Comparison of ENCODE assay signal across 11 cellular contexts in genomic region chr1:11280719-11281376, GRCh38. TPM values are rescaled to one million over a fixed set of nuclear protein-coding genes. Genes with fewer than 3 reads are reported as not detected.
DNase-seq lines count a peak whose midpoint lies in the region; ATAC-seq and TF ChIP-seq lines count a peak whose summit lies in the region.
"Had no signal": no experiment of that assay in that cellular context is flagged by ENCODE, and none has a peak within 500 bp of the region (broad histone marks: within the 10 kb centered on the region; RNA-seq: fewer than 3 reads in every experiment).

No MANE protein-coding gene starts in this region.

- peaks cover 39 to 58% of the 10 kb centered on the region in 2 donors for H3K36me3 Mint-ChIP-seq in CD4-positive, alpha-beta memory T cell
- H3K36me3 Mint-ChIP-seq in activated B cell treated with CpG ODN at 0.5 μM for 24 hours (ENCODE audit: low read depth): peaks cover 72% of the 10 kb centered on the region

- POLR2A ChIA-PET in CD4-positive, alpha-beta memory T cell (lab: Charles Lee; ENCODE audit: partially characterized antibody): interaction anchor here (1.3 to 3.6 kb wide), 4 partner anchors 8 to 383 kb away, joined by 3 to 29 read pairs (median 8); partner anchors contain the start of genes FBXO6, MTOR and UBIAD1
- POLR2A ChIA-PET in activated B cell treated with CpG ODN at 0.5 μM for 24 hours (lab: Charles Lee) (interaction anchor here (0.6 to 2.4 kb wide), 7 partner anchors 19 to 879 kb away, joined by 3 to 21 read pairs (median 4); partner anchors contain the start of gene MTOR), A673 (lab: Charles Lee; ENCODE audit: low non-redundant PET) (no interaction called here)

- ATAC-seq in activated B cell treated with CpG ODN at 0.5 μM for 24 hours (ENCODE audit: low read depth) (peak; percentile 94), mucosa of descending colon (peak; percentile 60), GM18907 (IDR thresholded peaks at IDR 0.05; ENCODE audit: unreplicated experiment) (no peak), HG02642 (IDR thresholded peaks at IDR 0.05; ENCODE audit: poor library complexity, unreplicated experiment) (no peak)

- TF ChIP-seq CTCF in GM20000 (IDR thresholded peaks at IDR 0.05; ENCODE audit: extremely low read depth, missing control alignments): no peak
- no peak for TF ChIP-seq CTCF in activated B cell treated with CpG ODN at 0.5 μM for 24 hours (IDR thresholded peaks at IDR 0.05)
- TF ChIP-seq CTCF in mucosa of descending colon (IDR thresholded peaks at IDR 0.05): no peak
- TF ChIP-seq CTCF in A673 (conservative IDR thresholded peaks at IDR 0.05; ENCODE audit: low read depth, low read length): no peak

- H3K9me3 Mint-ChIP-seq in CD4-positive, alpha-beta memory T cell: no peaks in the 10 kb centered on the region
- H3K9me3 Mint-ChIP-seq in activated B cell treated with CpG ODN at 0.5 μM for 24 hours: no peaks in the 10 kb centered on the region

- no peaks in the 10 kb centered on the region for H3K9me3 ChIP-seq in CD4-positive, alpha-beta memory T cell (ENCODE audit: control insufficient read depth in 1 of 2, low read length in 2 of 2)
- H3K9me3 ChIP-seq in mucosa of descending colon (no peaks in the 10 kb centered on the region), A673 (ENCODE audit: low read depth, low read length, poor library complexity, severe bottlenecking) (no peaks in the 10 kb centered on the region)

- no peaks in the 10 kb centered on the region for H3K27me3 Mint-ChIP-seq in CD4-positive, alpha-beta memory T cell
- no peaks in the 10 kb centered on the region for H3K27me3 Mint-ChIP-seq in activated B cell treated with CpG ODN at 0.5 μM for 24 hours

- BruUV-seq in A673 (replicated peaks; lab: Mats Ljungman, UMichigan): no TSS peak

- H3K27ac Mint-ChIP-seq in CD4-positive, alpha-beta memory T cell: peak overlapping the region; percentile 43 to 98 (median 81)
- peak overlapping the region; percentile 87 for H3K27ac Mint-ChIP-seq in activated B cell treated with CpG ODN at 0.5 μM for 24 hours

- H3K4me1 ChIP-seq in CD4-positive, alpha-beta memory T cell (ENCODE audit: insufficient read depth, low read length): peaks cover 84% of the 10 kb centered on the region
- H3K4me1 ChIP-seq in mucosa of descending colon (ENCODE audit: low read depth): peaks cover 2% of the 10 kb centered on the region
- H3K4me1 ChIP-seq in A673 (ENCODE audit: insufficient read depth, low read length, poor library complexity, severe bottlenecking): peaks cover 4% of the 10 kb centered on the region

- peaks cover 5% of the 10 kb centered on the region for H3K36me3 ChIP-seq in CD4-positive, alpha-beta memory T cell (ENCODE audit: insufficient read depth, low read length)
- H3K36me3 ChIP-seq in mucosa of descending colon (ENCODE audit: low read depth) (no peaks in the 10 kb centered on the region), A673 (ENCODE audit: insufficient read depth, low read length, poor library complexity, severe bottlenecking) (peaks cover 2% of the 10 kb centered on the region)

- no peaks in the 10 kb centered on the region for H3K27me3 ChIP-seq in CD4-positive, alpha-beta memory T cell (ENCODE audit: insufficient read depth, low read length)
- H3K27me3 ChIP-seq in A673 (replicated peaks; ENCODE audit: insufficient read depth, low read depth, low read length, poor library complexity): no peaks in the 10 kb centered on the region

- peak overlapping the region in 1 of 2 donors; percentile 7 for H3K4me3 ChIP-seq in CD4-positive, alpha-beta memory T cell (ENCODE audit: low read length in 2 of 2)
- H3K4me3 ChIP-seq in mucosa of descending colon (no peak overlapping the region), A673 (ENCODE audit: low read depth, low read length, poor library complexity, severe bottlenecking) (no peak overlapping the region)
- H3K4me3 ChIP-seq: SK-N-MC had no signal

- intact Hi-C loops in CD4-positive, alpha-beta memory T cell (cut with micrococcal nuclease): no loop called here
- intact Hi-C loops in activated B cell treated with CpG ODN at 0.5 μM for 24 hours (cut with micrococcal nuclease): loop anchor here (1.0 to 2.0 kb wide), 2 partner anchors 8 to 18 kb away; partner anchors contain the start of genes MTOR and UBIAD1
- intact Hi-C loops in mucosa of descending colon (cut with DNase I, micrococcal nuclease): no loop called here
- intact Hi-C loops in A673 (cut with micrococcal nuclease; ENCODE audit: unreplicated experiment): no loop called here

- CTCF ChIA-PET in CD4-positive, alpha-beta memory T cell (lab: Charles Lee; ENCODE audit: partially characterized antibody): interaction anchor here (0.8 to 1.7 kb wide), 6 partner anchors 9 to 365 kb away, joined by 3 to 7 read pairs (median 4); partner anchors contain the start of gene MTOR
- CTCF ChIA-PET in activated B cell treated with CpG ODN at 0.5 μM for 24 hours (lab: Charles Lee) (interaction anchor here (1.0 kb wide), 1 partner anchor 198 kb away, joined by 3 read pairs; the partner anchor contains the start of gene DISP3), A673 (lab: Charles Lee) (no interaction called here)

- H3K27ac ChIP-seq in CD4-positive, alpha-beta memory T cell (ENCODE audit: low read depth, low read length): peak overlapping the region; percentile 41
- H3K27ac ChIP-seq in A673 (ENCODE audit: low read depth, low read length, poor library complexity, severe bottlenecking): no peak overlapping the region
- H3K27ac ChIP-seq: SK-N-MC had no signal

- peak overlapping the region in 7 of 8 donors; percentile 29 to 74 (median 64) for H3K4me3 Mint-ChIP-seq in CD4-positive, alpha-beta memory T cell
- H3K4me3 Mint-ChIP-seq in activated B cell treated with CpG ODN at 0.5 μM for 24 hours: peak overlapping the region; percentile 61

- peak in 3 of 5 donors; percentile 31 to 39 (median 33) for DNase-seq in CD4-positive, alpha-beta memory T cell
- DNase-seq in GM20000 (ENCODE audit: low spot score) (peak; percentile 47), activated B cell treated with CpG ODN at 0.5 μM for 24 hours (peak; percentile 18), mucosa of descending colon (no peak), hypothalamus (lab: John Stamatoyannopoulos, UW) (no peak), A673 (ENCODE audit: low spot score) (no peak)
- DNase-seq: left cardiac atrium, NCI-H1930 had no signal

- peaks cover 54 to 86% (median 73%) of the 10 kb centered on the region in 4 donors for H3K4me1 Mint-ChIP-seq in CD4-positive, alpha-beta memory T cell
- peaks cover 67% of the 10 kb centered on the region for H3K4me1 Mint-ChIP-seq in activated B cell treated with CpG ODN at 0.5 μM for 24 hours

RNA-seq across cellular contexts. Expression of gene UBIAD1, which starts 7.8 kb away (rescaled TPM):
- 10 to 100 TPM; 30.3 to 33.0 TPM for total RNA-seq in CD4-positive, alpha-beta memory T cell
- polyA plus RNA-seq in CD4-positive, alpha-beta memory T cell: 10 to 100 TPM; 42.3 to 51.9 TPM
- total RNA-seq in activated B cell treated with CpG ODN at 0.5 μM for 24 hours (23.3 and 27.8 TPM in 2 replicates), mucosa of descending colon (10 to 100 TPM in 2 of 3 donors, 1 to 10 TPM in 1; 8.9 to 14.9 (median 12.6) TPM), A673 (2021) (19.6 and 20.5 TPM in 2 replicates)

RNA-seq across cellular contexts. Expression of gene MTOR, which starts 18.5 kb away (rescaled TPM):
- total RNA-seq in CD4-positive, alpha-beta memory T cell: 10 to 100 TPM; 41.4 to 46.8 TPM
- polyA plus RNA-seq in CD4-positive, alpha-beta memory T cell: 1 to 10 TPM; 3.4 to 9.0 TPM
- total RNA-seq in activated B cell treated with CpG ODN at 0.5 μM for 24 hours (49.9 and 55.1 TPM in 2 replicates), mucosa of descending colon (10 to 100 TPM; 37.9 to 50.5 (median 42.5) TPM), A673 (2021) (63.7 and 66.3 TPM in 2 replicates)

Comparison
In these comparisons a context has a peak if more than half of its experiments do, and no peak if none do; other contexts are left out.
1. DNase-seq: peak in CD4-positive, alpha-beta memory T cell (3 of 5), GM20000 (single experiment) and activated B cell treated with CpG ODN at 0.5 μM for 24 hours (single experiment); none in mucosa of descending colon (0 of 3), hypothalamus (0 of 51) and A673 (single experiment).
2. ATAC-seq: peak in activated B cell treated with CpG ODN at 0.5 μM for 24 hours (single experiment) and mucosa of descending colon (single experiment); none in GM18907 (single experiment) and HG02642 (single experiment).